8 cellular contexts compared by ENCODE assay signal in genomic region chr9:63859475-63860215, GRCh38.
DNase-seq lines count a peak whose midpoint lies in the region; TF ChIP-seq lines count a peak whose summit lies in the region.
"Had no signal": no experiment of that assay in that cellular context is flagged by ENCODE, and none has a peak within 500 bp of the region (broad histone marks: within the 10 kb centered on the region; RNA-seq: fewer than 3 reads in every experiment).

No MANE protein-coding gene starts in this region.

- H3K27me3 Mint-ChIP-seq in stimulated activated naive CD8-positive, alpha-beta T cell treated with anti-CD3 and anti-CD28 coated beads, Interleukin-15, Interleukin-2, amounts not matched to agents 100 ng/mL and 50 ng/mL, for 24 hours, result no peaks in the 10 kb centered on the region

- H3K36me3 Mint-ChIP-seq in stimulated activated naive CD8-positive, alpha-beta T cell treated with anti-CD3 and anti-CD28 coated beads, Interleukin-15, Interleukin-2, amounts not matched to agents 100 ng/mL and 50 ng/mL, for 24 hours (ENCODE audit: low read depth), result no peaks in the 10 kb centered on the region

- H3K27ac Mint-ChIP-seq in stimulated activated naive CD8-positive, alpha-beta T cell treated with anti-CD3 and anti-CD28 coated beads, Interleukin-15, Interleukin-2, amounts not matched to agents 100 ng/mL and 50 ng/mL, for 24 hours, result no peak overlapping the region

- H3K4me3 Mint-ChIP-seq in stimulated activated naive CD8-positive, alpha-beta T cell treated with anti-CD3 and anti-CD28 coated beads, Interleukin-15, Interleukin-2, amounts not matched to agents 100 ng/mL and 50 ng/mL, for 24 hours, result peak overlapping the region; percentile 54

- TF ChIP-seq CTCF in HFF-Myc (IDR thresholded peaks at IDR 0.05; ENCODE audit: low read depth, low read length, missing control alignments) (no peak), fibroblast of the aortic adventitia (IDR thresholded peaks at IDR 0.05; ENCODE audit: insufficient read depth, low read length) (no peak)

- peaks cover 5% of the 10 kb centered on the region for H3K9me3 Mint-ChIP-seq in stimulated activated naive CD8-positive, alpha-beta T cell treated with anti-CD3 and anti-CD28 coated beads, Interleukin-15, Interleukin-2, amounts not matched to agents 100 ng/mL and 50 ng/mL, for 24 hours

- H3K4me3 ChIP-seq in HFF-Myc (replicated peaks; ENCODE audit: low read depth, low read length) (0 out of 2 replicates have a peak overlapping the region, but pooled peaks have one; percentile 4), fibroblast of the aortic adventitia (ENCODE audit: low read depth, low read length) (peak overlapping the region; percentile 61)

- no peak for DNase-seq in HFF-Myc (ENCODE audit: extremely low read depth, low read depth)
- DNase-seq in activated CD8-positive, alpha-beta memory T cell treated with anti-CD3 and anti-CD28 coated beads, Interleukin-2, amount 50 U/mL, for 4 hours, result peak; percentile 28
- peak; percentile 35 for DNase-seq in fibroblast of the aortic adventitia (ENCODE audit: low read depth)
- no peak for DNase-seq in DMS 273 treated with DMSO at 0.1 percent for 48 hours (lab: John Stamatoyannopoulos, UW)
- no peak for DNase-seq in NCI-H1105 (lab: John Stamatoyannopoulos, UW)
- no peak for DNase-seq in SIG-M5 treated with dmso at 0.1 percent for 504 hours (lab: John Stamatoyannopoulos, UW; ENCODE audit: unreplicated experiment)
- DNase-seq: NCI-H1092 had no signal

- H3K4me1 Mint-ChIP-seq in stimulated activated naive CD8-positive, alpha-beta T cell treated with anti-CD3 and anti-CD28 coated beads, Interleukin-15, Interleukin-2, amounts not matched to agents 100 ng/mL and 50 ng/mL, for 24 hours (ENCODE audit: low read depth), result no peaks in the 10 kb centered on the region

Comparison
In these comparisons a context has a peak if more than half of its experiments do, and no peak if none do; other contexts are left out.
1. DNase-seq: peak in activated CD8-positive, alpha-beta memory T cell treated with anti-CD3 and anti-CD28 coated beads, Interleukin-2, amount 50 U/mL, for 4 hours (single experiment) and fibroblast of the aortic adventitia (single experiment); none in HFF-Myc (single experiment), DMS 273 treated with DMSO at 0.1 percent for 48 hours (single experiment), NCI-H1105 (single experiment) and SIG-M5 treated with dmso at 0.1 percent for 504 hours (single experiment).